In genomic region chr20:38447251-38447661, GRCh38 we compare ENCODE assay signal across 1 cellular context.
TF ChIP-seq lines count a peak whose summit lies in the region.

No MANE protein-coding gene starts in this region.

TF ChIP-seq in GM23338, 12 proteins besides CTCF, POLR2A, EP300 and RAD21:
- TF ChIP-seq, protein P1, sequence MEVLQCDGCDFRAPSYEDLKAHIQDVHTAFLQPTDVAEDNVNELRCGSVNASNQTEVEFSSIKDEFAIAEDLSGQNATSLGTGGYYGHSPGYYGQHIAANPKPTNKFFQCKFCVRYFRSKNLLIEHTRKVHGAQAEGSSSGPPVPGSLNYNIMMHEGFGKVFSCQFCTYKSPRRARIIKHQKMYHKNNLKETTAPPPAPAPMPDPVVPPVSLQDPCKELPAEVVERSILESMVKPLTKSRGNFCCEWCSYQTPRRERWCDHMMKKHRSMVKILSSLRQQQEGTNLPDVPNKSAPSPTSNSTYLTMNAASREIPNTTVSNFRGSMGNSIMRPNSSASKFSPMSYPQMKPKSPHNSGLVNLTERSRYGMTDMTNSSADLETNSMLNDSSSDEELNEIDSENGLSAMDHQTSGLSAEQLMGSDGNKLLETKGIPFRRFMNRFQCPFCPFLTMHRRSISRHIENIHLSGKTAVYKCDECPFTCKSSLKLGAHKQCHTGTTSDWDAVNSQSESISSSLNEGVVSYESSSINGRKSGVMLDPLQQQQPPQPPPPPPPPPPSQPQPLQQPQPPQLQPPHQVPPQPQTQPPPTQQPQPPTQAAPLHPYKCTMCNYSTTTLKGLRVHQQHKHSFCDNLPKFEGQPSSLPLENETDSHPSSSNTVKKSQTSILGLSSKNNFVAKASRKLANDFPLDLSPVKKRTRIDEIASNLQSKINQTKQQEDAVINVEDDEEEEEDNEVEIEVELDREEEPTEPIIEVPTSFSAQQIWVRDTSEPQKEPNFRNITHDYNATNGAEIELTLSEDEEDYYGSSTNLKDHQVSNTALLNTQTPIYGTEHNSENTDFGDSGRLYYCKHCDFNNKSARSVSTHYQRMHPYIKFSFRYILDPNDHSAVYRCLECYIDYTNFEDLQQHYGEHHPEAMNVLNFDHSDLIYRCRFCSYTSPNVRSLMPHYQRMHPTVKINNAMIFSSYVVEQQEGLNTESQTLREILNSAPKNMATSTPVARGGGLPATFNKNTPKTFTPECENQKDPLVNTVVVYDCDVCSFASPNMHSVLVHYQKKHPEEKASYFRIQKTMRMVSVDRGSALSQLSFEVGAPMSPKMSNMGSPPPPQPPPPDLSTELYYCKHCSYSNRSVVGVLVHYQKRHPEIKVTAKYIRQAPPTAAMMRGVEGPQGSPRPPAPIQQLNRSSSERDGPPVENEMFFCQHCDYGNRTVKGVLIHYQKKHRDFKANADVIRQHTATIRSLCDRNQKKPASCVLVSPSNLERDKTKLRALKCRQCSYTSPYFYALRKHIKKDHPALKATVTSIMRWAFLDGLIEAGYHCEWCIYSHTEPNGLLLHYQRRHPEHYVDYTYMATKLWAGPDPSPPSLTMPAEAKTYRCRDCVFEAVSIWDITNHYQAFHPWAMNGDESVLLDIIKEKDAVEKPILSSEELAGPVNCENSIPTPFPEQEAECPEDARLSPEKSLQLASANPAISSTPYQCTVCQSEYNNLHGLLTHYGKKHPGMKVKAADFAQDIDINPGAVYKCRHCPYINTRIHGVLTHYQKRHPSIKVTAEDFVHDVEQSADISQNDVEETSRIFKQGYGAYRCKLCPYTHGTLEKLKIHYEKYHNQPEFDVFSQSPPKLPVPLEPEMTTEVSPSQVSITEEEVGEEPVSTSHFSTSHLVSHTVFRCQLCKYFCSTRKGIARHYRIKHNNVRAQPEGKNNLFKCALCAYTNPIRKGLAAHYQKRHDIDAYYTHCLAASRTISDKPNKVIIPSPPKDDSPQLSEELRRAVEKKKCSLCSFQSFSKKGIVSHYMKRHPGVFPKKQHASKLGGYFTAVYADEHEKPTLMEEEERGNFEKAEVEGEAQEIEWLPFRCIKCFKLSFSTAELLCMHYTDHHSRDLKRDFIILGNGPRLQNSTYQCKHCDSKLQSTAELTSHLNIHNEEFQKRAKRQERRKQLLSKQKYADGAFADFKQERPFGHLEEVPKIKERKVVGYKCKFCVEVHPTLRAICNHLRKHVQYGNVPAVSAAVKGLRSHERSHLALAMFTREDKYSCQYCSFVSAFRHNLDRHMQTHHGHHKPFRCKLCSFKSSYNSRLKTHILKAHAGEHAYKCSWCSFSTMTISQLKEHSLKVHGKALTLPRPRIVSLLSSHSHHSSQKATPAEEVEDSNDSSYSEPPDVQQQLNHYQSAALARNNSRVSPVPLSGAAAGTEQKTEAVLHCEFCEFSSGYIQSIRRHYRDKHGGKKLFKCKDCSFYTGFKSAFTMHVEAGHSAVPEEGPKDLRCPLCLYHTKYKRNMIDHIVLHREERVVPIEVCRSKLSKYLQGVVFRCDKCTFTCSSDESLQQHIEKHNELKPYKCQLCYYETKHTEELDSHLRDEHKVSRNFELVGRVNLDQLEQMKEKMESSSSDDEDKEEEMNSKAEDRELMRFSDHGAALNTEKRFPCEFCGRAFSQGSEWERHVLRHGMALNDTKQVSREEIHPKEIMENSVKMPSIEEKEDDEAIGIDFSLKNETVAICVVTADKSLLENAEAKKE (CRISPR knock-in tag; IDR thresholded peaks at IDR 0.05): no peak
- no peak for TF ChIP-seq EZH2phosphoT487 (IDR thresholded peaks at IDR 0.05; ENCODE audit: unreplicated experiment)
- no peak for TF ChIP-seq POLR2AphosphoS5 (IDR thresholded peaks at IDR 0.05; ENCODE audit: low read depth)
- TF ChIP-seq ZNF114 (CRISPR knock-in tag; IDR thresholded peaks at IDR 0.05): no peak
- TF ChIP-seq, protein P2, sequence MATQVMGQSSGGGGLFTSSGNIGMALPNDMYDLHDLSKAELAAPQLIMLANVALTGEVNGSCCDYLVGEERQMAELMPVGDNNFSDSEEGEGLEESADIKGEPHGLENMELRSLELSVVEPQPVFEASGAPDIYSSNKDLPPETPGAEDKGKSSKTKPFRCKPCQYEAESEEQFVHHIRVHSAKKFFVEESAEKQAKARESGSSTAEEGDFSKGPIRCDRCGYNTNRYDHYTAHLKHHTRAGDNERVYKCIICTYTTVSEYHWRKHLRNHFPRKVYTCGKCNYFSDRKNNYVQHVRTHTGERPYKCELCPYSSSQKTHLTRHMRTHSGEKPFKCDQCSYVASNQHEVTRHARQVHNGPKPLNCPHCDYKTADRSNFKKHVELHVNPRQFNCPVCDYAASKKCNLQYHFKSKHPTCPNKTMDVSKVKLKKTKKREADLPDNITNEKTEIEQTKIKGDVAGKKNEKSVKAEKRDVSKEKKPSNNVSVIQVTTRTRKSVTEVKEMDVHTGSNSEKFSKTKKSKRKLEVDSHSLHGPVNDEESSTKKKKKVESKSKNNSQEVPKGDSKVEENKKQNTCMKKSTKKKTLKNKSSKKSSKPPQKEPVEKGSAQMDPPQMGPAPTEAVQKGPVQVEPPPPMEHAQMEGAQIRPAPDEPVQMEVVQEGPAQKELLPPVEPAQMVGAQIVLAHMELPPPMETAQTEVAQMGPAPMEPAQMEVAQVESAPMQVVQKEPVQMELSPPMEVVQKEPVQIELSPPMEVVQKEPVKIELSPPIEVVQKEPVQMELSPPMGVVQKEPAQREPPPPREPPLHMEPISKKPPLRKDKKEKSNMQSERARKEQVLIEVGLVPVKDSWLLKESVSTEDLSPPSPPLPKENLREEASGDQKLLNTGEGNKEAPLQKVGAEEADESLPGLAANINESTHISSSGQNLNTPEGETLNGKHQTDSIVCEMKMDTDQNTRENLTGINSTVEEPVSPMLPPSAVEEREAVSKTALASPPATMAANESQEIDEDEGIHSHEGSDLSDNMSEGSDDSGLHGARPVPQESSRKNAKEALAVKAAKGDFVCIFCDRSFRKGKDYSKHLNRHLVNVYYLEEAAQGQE (IDR thresholded peaks at IDR 0.05; ENCODE audit: unreplicated experiment): no peak
- TF ChIP-seq JUNB (IDR thresholded peaks at IDR 0.05; ENCODE audit: unreplicated experiment): no peak
- TF ChIP-seq CREB1 (CRISPR knock-in tag; IDR thresholded peaks at IDR 0.05; ENCODE audit: low read depth): no peak
- TF ChIP-seq STAT1 (IDR thresholded peaks at IDR 0.05; ENCODE audit: unreplicated experiment): no peak
- TF ChIP-seq EZH2 (IDR thresholded peaks at IDR 0.05; ENCODE audit: low read depth, unreplicated experiment): no peak
- TF ChIP-seq NANOG (IDR thresholded peaks at IDR 0.05; ENCODE audit: borderline replicate concordance): no peak
- TF ChIP-seq, protein P3, sequence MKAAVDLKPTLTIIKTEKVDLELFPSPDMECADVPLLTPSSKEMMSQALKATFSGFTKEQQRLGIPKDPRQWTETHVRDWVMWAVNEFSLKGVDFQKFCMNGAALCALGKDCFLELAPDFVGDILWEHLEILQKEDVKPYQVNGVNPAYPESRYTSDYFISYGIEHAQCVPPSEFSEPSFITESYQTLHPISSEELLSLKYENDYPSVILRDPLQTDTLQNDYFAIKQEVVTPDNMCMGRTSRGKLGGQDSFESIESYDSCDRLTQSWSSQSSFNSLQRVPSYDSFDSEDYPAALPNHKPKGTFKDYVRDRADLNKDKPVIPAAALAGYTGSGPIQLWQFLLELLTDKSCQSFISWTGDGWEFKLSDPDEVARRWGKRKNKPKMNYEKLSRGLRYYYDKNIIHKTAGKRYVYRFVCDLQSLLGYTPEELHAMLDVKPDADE (IDR thresholded peaks at IDR 0.05): no peak
- TF ChIP-seq ZNF331 (CRISPR knock-in tag; IDR thresholded peaks at IDR 0.05; ENCODE audit: low read depth): no peak
TF ChIP-seq in GM23338: peak in this region for 0.
